ENCODE assay signal across 2 cellular contexts in the genomic region with DNA sequence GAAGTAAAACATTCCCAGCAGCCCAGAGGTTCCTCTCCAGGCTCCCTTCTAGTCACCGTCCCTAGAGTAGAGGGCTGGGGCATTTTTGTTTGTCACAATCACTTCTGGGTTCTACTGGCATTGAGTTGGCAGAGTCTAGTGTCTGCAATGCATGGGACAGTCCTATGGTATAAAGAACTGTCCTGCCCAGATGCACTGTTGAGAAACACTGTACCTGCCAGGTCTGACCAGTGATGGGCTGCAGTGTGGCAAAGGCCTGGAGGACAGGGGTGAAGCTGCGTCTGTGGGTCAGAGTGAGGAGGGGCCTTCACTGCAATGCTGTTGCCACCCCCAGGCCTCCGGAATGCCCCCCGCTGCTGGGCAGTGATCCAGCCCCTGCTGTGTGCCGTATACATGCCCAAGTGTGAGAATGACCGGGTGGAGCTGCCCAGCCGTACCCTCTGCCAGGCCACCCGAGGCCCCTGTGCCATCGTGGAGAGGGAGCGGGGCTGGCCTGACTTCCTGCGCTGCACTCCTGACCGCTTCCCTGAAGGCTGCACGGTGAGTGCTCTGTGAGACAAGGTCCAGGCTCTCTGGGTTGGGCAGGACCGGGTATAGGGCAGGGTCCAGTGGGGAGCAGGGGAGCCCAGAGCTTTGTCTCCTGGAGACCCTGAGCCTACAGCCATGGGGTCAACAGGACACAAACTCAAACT.
TF ChIP-seq lines count a peak whose summit lies in the region.

No MANE protein-coding gene starts in this region.

TF ChIP-seq in WTC11, 78 proteins besides CTCF, POLR2A, EP300 and RAD21 (continued from another document):
- TF ChIP-seq ZNF232 (CRISPR knock-in tag; IDR thresholded peaks at IDR 0.05) (no peak), CREM (CRISPR knock-in tag; IDR thresholded peaks at IDR 0.05) (no peak), HMGA2 (CRISPR knock-in tag; IDR thresholded peaks at IDR 0.05) (no peak), NFATC4 (CRISPR knock-in tag; IDR thresholded peaks at IDR 0.05) (no peak), OVOL2 (CRISPR knock-in tag; IDR thresholded peaks at IDR 0.05; ENCODE audit: borderline replicate concordance) (no peak), SMAD4 (CRISPR knock-in tag; IDR thresholded peaks at IDR 0.05) (no peak), JAZF1 (CRISPR knock-in tag; IDR thresholded peaks at IDR 0.05) (no peak), NR2C2 (CRISPR knock-in tag; IDR thresholded peaks at IDR 0.05) (no peak), KAT7 (CRISPR knock-in tag; IDR thresholded peaks at IDR 0.05; ENCODE audit: borderline replicate concordance) (no peak), PRDM15 (CRISPR knock-in tag; IDR thresholded peaks at IDR 0.05) (no peak)
- TF ChIP-seq, protein P1, sequence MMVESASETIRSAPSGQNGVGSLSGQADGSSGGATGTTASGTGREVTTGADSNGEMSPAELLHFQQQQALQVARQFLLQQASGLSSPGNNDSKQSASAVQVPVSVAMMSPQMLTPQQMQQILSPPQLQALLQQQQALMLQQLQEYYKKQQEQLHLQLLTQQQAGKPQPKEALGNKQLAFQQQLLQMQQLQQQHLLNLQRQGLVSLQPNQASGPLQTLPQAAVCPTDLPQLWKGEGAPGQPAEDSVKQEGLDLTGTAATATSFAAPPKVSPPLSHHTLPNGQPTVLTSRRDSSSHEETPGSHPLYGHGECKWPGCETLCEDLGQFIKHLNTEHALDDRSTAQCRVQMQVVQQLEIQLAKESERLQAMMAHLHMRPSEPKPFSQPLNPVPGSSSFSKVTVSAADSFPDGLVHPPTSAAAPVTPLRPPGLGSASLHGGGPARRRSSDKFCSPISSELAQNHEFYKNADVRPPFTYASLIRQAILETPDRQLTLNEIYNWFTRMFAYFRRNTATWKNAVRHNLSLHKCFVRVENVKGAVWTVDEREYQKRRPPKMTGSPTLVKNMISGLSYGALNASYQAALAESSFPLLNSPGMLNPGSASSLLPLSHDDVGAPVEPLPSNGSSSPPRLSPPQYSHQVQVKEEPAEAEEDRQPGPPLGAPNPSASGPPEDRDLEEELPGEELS (CRISPR knock-in tag; IDR thresholded peaks at IDR 0.05) = no peak

TF ChIP-seq in liver, 16 proteins besides CTCF, POLR2A, EP300 and RAD21 (continued from another document):
- TF ChIP-seq, protein P2, sequence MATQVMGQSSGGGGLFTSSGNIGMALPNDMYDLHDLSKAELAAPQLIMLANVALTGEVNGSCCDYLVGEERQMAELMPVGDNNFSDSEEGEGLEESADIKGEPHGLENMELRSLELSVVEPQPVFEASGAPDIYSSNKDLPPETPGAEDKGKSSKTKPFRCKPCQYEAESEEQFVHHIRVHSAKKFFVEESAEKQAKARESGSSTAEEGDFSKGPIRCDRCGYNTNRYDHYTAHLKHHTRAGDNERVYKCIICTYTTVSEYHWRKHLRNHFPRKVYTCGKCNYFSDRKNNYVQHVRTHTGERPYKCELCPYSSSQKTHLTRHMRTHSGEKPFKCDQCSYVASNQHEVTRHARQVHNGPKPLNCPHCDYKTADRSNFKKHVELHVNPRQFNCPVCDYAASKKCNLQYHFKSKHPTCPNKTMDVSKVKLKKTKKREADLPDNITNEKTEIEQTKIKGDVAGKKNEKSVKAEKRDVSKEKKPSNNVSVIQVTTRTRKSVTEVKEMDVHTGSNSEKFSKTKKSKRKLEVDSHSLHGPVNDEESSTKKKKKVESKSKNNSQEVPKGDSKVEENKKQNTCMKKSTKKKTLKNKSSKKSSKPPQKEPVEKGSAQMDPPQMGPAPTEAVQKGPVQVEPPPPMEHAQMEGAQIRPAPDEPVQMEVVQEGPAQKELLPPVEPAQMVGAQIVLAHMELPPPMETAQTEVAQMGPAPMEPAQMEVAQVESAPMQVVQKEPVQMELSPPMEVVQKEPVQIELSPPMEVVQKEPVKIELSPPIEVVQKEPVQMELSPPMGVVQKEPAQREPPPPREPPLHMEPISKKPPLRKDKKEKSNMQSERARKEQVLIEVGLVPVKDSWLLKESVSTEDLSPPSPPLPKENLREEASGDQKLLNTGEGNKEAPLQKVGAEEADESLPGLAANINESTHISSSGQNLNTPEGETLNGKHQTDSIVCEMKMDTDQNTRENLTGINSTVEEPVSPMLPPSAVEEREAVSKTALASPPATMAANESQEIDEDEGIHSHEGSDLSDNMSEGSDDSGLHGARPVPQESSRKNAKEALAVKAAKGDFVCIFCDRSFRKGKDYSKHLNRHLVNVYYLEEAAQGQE (IDR thresholded peaks at IDR 0.05) = no peak
- TF ChIP-seq HNF4G (IDR thresholded peaks at IDR 0.05) = no peak
- no peak for TF ChIP-seq NR2F2 (IDR thresholded peaks at IDR 0.05)
- TF ChIP-seq JUND (IDR thresholded peaks at IDR 0.05) = no peak
- peak; percentile 43 for TF ChIP-seq SP1 (IDR thresholded peaks at IDR 0.05)
- TF ChIP-seq, protein P3, sequence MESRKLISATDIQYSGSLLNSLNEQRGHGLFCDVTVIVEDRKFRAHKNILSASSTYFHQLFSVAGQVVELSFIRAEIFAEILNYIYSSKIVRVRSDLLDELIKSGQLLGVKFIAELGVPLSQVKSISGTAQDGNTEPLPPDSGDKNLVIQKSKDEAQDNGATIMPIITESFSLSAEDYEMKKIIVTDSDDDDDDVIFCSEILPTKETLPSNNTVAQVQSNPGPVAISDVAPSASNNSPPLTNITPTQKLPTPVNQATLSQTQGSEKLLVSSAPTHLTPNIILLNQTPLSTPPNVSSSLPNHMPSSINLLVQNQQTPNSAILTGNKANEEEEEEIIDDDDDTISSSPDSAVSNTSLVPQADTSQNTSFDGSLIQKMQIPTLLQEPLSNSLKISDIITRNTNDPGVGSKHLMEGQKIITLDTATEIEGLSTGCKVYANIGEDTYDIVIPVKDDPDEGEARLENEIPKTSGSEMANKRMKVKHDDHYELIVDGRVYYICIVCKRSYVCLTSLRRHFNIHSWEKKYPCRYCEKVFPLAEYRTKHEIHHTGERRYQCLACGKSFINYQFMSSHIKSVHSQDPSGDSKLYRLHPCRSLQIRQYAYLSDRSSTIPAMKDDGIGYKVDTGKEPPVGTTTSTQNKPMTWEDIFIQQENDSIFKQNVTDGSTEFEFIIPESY (IDR thresholded peaks at IDR 0.05) = no peak
- no peak for TF ChIP-seq EGR1 (IDR thresholded peaks at IDR 0.05; ENCODE audit: low read depth in 2 of 2)
- TF ChIP-seq TAF1 (conservative IDR thresholded peaks at IDR 0.05) = no peak
- TF ChIP-seq RXRA (IDR thresholded peaks at IDR 0.05) = peak; percentile 25 to 39
- TF ChIP-seq HNF4A (conservative IDR thresholded peaks at IDR 0.05) = peak; percentile 73 to 80
- no peak for TF ChIP-seq YY1 (IDR thresholded peaks at IDR 0.05)
- no peak for TF ChIP-seq ATF3 (IDR thresholded peaks at IDR 0.05)
- TF ChIP-seq, protein P4, sequence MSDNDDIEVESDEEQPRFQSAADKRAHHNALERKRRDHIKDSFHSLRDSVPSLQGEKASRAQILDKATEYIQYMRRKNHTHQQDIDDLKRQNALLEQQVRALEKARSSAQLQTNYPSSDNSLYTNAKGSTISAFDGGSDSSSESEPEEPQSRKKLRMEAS (IDR thresholded peaks at IDR 0.05) = no peak
- no peak for TF ChIP-seq FOXA2 (IDR thresholded peaks at IDR 0.05)
